In genomic region chr1:51293898-51294515, GRCh38 we compare ENCODE assay signal across 18 cellular contexts. TPM values are rescaled to one million over a fixed set of nuclear protein-coding genes. Genes with fewer than 3 reads are reported as not detected.
"Had no signal": no experiment of that assay in that cellular context is flagged by ENCODE, and none has a peak within 500 bp of the region (broad histone marks: within the 10 kb centered on the region; RNA-seq: fewer than 3 reads in every experiment).

No MANE protein-coding gene starts in this region.

- H3K4me3 ChIP-seq: hepatocyte, lung, right atrium auricular region, sigmoid colon, skin epidermis, tibial artery, upper lobe of left lung, vagina had no signal

- H3K4me1 ChIP-seq: foreskin keratinocyte had no signal

- H3K9me3 ChIP-seq: right atrium auricular region, sigmoid colon, tibial artery, upper lobe of left lung, vagina had no signal

- H3K27ac Mint-ChIP-seq: naive thymus-derived CD4-positive, alpha-beta T cell; nephron progenitor cell had no signal

- H3K36me3 ChIP-seq: right atrium auricular region, sigmoid colon, tibial artery, upper lobe of left lung, vagina had no signal

- H3K9me3 Mint-ChIP-seq: naive thymus-derived CD4-positive, alpha-beta T cell; nephron progenitor cell had no signal

- H3K27ac ChIP-seq: foreskin keratinocyte, hepatocyte, right atrium auricular region, sigmoid colon, skin epidermis, tibial artery, upper lobe of left lung, vagina had no signal

- H3K27me3 Mint-ChIP-seq: naive thymus-derived CD4-positive, alpha-beta T cell had no signal

- ATAC-seq: left cardiac atrium; left ventricle myocardium superior; naive thymus-derived CD4-positive, alpha-beta T cell had no signal

- H3K4me3 Mint-ChIP-seq: naive thymus-derived CD4-positive, alpha-beta T cell; nephron progenitor cell had no signal

- H3K27me3 ChIP-seq: foreskin keratinocyte, hepatocyte, right atrium auricular region, sigmoid colon, tibial artery, upper lobe of left lung, vagina had no signal

- DNase-seq: dermis blood vessel endothelial cell; foreskin keratinocyte; kidney; left cardiac atrium; left ventricle myocardium superior; mesenchymal stem cell; naive thymus-derived CD4-positive, alpha-beta T cell; nephron progenitor cell; sigmoid colon; stimulated activated CD4-positive, alpha-beta T cell treated with anti-CD3 and anti-CD28 coated beads, Interleukin-12 subunit alpha, Interleukin-12 subunit beta, amount 100 ng/mL, for 4 hours; stimulated activated naive CD4-positive, alpha-beta T cell treated with Interleukin-2 at 50 U/mL for 16 hours; upper lobe of left lung had no signal

RNA-seq across cellular contexts. Expression of gene TTC39A, which starts 36.4 kb away (rescaled TPM):
- polyA plus RNA-seq: naive thymus-derived CD4-positive, alpha-beta T cell had no signal
